9 cellular contexts compared by ENCODE assay signal in the genomic region with DNA sequence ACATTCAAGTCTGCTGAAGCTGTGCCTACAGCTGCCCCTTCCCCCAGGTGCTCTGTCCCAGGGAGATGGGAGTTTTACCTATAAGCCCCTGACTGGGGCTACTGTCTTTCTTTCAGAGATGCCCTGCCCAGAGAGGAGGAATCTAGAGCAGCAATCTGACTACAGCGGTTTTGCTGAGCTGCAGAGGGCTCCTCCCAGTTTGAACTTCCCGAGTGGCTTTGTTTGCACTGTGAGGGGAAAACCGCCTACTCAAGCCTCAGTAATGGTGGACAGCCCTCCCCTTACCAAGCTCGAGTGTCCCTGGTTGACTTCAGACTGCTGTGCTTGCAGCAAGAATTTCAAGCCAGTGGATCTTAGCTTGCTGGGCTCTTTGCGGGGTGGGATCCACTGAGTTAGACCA. TPM values are rescaled to one million over a fixed set of nuclear protein-coding genes. Genes with fewer than 3 reads are reported as not detected.
"Had no signal": no experiment of that assay in that cellular context is flagged by ENCODE, and none has a peak within 500 bp of the region (broad histone marks: within the 10 kb centered on the region; RNA-seq: fewer than 3 reads in every experiment).

No MANE protein-coding gene starts in this region.

RNA-seq across cellular contexts. Expression of a gene that starts 35.9 kb away (rescaled TPM):
- total RNA-seq: liver; mucosa of gallbladder; naive thymus-derived CD8-positive, alpha-beta T cell; pulmonary artery endothelial cell; right lobe of liver; tibial nerve had no signal
- polyA plus RNA-seq: immature natural killer cell, liver, mammary epithelial cell, smooth muscle cell had no signal
